Comparison of ENCODE assay signal across 10 cellular contexts in the genomic region with DNA sequence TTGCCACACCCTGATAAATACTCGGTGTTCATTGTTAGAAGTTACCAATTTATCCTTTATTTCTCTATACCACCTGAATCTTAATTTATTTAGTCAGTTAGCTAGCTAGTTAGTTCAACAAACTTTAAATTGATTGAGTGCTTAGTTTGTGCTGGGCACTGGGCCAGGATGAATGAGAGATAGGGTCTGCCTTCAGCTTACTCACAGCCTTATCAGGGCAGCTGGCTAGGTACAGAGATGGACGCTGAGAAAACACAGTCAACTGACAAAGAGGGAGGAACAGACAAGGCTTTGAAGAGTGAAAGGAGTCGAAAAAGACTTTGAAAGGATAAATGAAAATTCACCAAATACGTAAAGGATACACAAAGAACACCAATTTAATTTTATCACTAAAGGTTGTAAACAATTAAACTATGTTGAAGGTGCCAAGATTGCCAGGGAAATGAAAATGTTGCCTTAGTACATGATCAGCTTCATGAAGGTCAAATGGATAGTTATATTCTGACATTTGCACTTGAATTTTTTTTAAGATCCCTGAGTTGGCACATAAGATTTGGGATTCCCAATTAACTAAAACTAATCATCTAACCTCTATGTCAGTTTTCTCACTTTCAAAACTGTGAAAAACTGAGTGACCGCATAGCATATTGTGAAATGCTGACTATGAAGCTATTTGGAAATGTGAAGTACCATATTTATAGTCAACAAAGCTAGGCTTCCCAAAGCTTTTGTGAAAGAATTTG. TPM values are rescaled to one million over a fixed set of nuclear protein-coding genes. Genes with fewer than 3 reads are reported as not detected.
DNase-seq lines count a peak whose midpoint lies in the region; ATAC-seq and TF ChIP-seq lines count a peak whose summit lies in the region.
"Had no signal": no experiment of that assay in that cellular context is flagged by ENCODE, and none has a peak within 500 bp of the region (broad histone marks: within the 10 kb centered on the region; RNA-seq: fewer than 3 reads in every experiment).

No MANE protein-coding gene starts in this region.

- H3K27ac Mint-ChIP-seq in CD8-positive, alpha-beta memory T cell, result no peak overlapping the region
- no peak overlapping the region for H3K27ac Mint-ChIP-seq in activated T-helper 2 cell treated with anti-CD3 and anti-CD28 coated beads, Interferon-gamma antibody, Interleukin-2, Interleukin-4, amounts not matched to agents 10 μg/mL and 5 μg/mL and 100 μg/mL, durations not matched to agents 14 hours and 24 hours and 36 hours

- H3K4me3 ChIP-seq in CD8-positive, alpha-beta memory T cell (ENCODE audit: low read length), result no peak overlapping the region
- peak overlapping the region; percentile 91 for H3K4me3 ChIP-seq in SJSA1
- H3K4me3 ChIP-seq in fibroblast of villous mesenchyme (ENCODE audit: low read depth, low read length), result peak overlapping the region; percentile 66
- H3K4me3 ChIP-seq in prostate gland, result peak overlapping the region in 1 of 2 donors; percentile 53
- H3K4me3 ChIP-seq in Karpas-422 (ENCODE audit: low read length), result no peak overlapping the region

- H3K4me1 ChIP-seq in CD8-positive, alpha-beta memory T cell (ENCODE audit: insufficient read depth, low read length), result peaks cover 7% of the 10 kb centered on the region
- H3K4me1 ChIP-seq in SJSA1 (replicated peaks) (peaks cover 39% of the 10 kb centered on the region), prostate gland (replicated peaks) (no peaks in the 10 kb centered on the region), Karpas-422 (ENCODE audit: low read length) (no peaks in the 10 kb centered on the region)

- no peak overlapping the region for H2AFZ ChIP-seq in Karpas-422 (ENCODE audit: low read length)

- no peaks in the 10 kb centered on the region for H3K9me2 ChIP-seq in Karpas-422 (replicated peaks; ENCODE audit: insufficient read depth, low read length)

- POLR2A ChIA-PET in CD8-positive, alpha-beta memory T cell (lab: Charles Lee), result interaction anchor here (0.8 kb wide), 1 partner anchor 28 kb away, joined by 3 read pairs; no protein-coding TSS in a partner anchor

- no peak for TF ChIP-seq CTCF in fibroblast of villous mesenchyme (IDR thresholded peaks at IDR 0.05; ENCODE audit: insufficient read depth, low read depth, low read length)
- no peak for TF ChIP-seq CTCF in prostate gland (IDR thresholded peaks at IDR 0.05)

- H3K79me2 ChIP-seq in Karpas-422 (ENCODE audit: low read length), result no peaks in the 10 kb centered on the region

- H3K36me3 ChIP-seq in CD8-positive, alpha-beta memory T cell (ENCODE audit: insufficient read depth, low read length), result no peaks in the 10 kb centered on the region
- H3K36me3 ChIP-seq in SJSA1 (peaks cover 41% of the 10 kb centered on the region), prostate gland (no peaks in the 10 kb centered on the region), Karpas-422 (ENCODE audit: insufficient read depth, low read length) (no peaks in the 10 kb centered on the region)
- H3K36me3 ChIP-seq: WERI-Rb-1 had no signal

- TF ChIP-seq POLR2A in prostate gland (IDR thresholded peaks at IDR 0.05), result no peak

- H3K4me1 Mint-ChIP-seq in CD8-positive, alpha-beta memory T cell, result peaks cover 10 to 14% (median 13%) of the 10 kb centered on the region in 3 donors
- H3K4me1 Mint-ChIP-seq in activated T-helper 2 cell treated with anti-CD3 and anti-CD28 coated beads, Interferon-gamma antibody, Interleukin-2, Interleukin-4, amounts not matched to agents 10 μg/mL and 5 μg/mL and 100 μg/mL, durations not matched to agents 14 hours and 24 hours and 36 hours (ENCODE audit: low read depth), result peaks cover 10% of the 10 kb centered on the region

- no peak overlapping the region for H3K9ac ChIP-seq in Karpas-422 (ENCODE audit: low read length)

- CTCF ChIA-PET in CD8-positive, alpha-beta memory T cell (lab: Charles Lee), result interaction anchor here (1.2 to 1.9 kb wide), 2 partner anchors 24 to 242 kb away, joined by 4 to 10 read pairs; no protein-coding TSS in a partner anchor

- peak overlapping the region in 1 of 7 donors; percentile 24 for H3K4me3 Mint-ChIP-seq in CD8-positive, alpha-beta memory T cell
- H3K4me3 Mint-ChIP-seq in activated T-helper 2 cell treated with anti-CD3 and anti-CD28 coated beads, Interferon-gamma antibody, Interleukin-2, Interleukin-4, amounts not matched to agents 10 μg/mL and 5 μg/mL and 100 μg/mL, durations not matched to agents 14 hours and 24 hours and 36 hours (ENCODE audit: low read depth), result no peak overlapping the region

- no peak overlapping the region for H3K4me2 ChIP-seq in Karpas-422 (ENCODE audit: low read depth, low read length, poor library complexity, severe bottlenecking)

- H3K9me3 ChIP-seq in CD8-positive, alpha-beta memory T cell (ENCODE audit: low read length), result no peaks in the 10 kb centered on the region
- peaks cover 2% of the 10 kb centered on the region; the same call in 1 of the 2 replicates for H3K9me3 ChIP-seq in SJSA1 (replicated peaks)
- no peaks in the 10 kb centered on the region for H3K9me3 ChIP-seq in prostate gland
- no peaks in the 10 kb centered on the region for H3K9me3 ChIP-seq in Karpas-422 (ENCODE audit: low read length)

- H3K36me3 Mint-ChIP-seq in CD8-positive, alpha-beta memory T cell, result no peaks in the 10 kb centered on the region
- no peaks in the 10 kb centered on the region for H3K36me3 Mint-ChIP-seq in activated T-helper 2 cell treated with anti-CD3 and anti-CD28 coated beads, Interferon-gamma antibody, Interleukin-2, Interleukin-4, amounts not matched to agents 10 μg/mL and 5 μg/mL and 100 μg/mL, durations not matched to agents 14 hours and 24 hours and 36 hours (ENCODE audit: low read depth)

- H3K27me3 Mint-ChIP-seq in CD8-positive, alpha-beta memory T cell, result peaks cover 35 to 54% of the 10 kb centered on the region in 2 donors
- peaks cover 61% of the 10 kb centered on the region for H3K27me3 Mint-ChIP-seq in activated T-helper 2 cell treated with anti-CD3 and anti-CD28 coated beads, Interferon-gamma antibody, Interleukin-2, Interleukin-4, amounts not matched to agents 10 μg/mL and 5 μg/mL and 100 μg/mL, durations not matched to agents 14 hours and 24 hours and 36 hours (ENCODE audit: low read depth)

- H4K20me1 ChIP-seq in Karpas-422 (ENCODE audit: insufficient read depth, low read depth, low read length), result no peaks in the 10 kb centered on the region

- H3K27me3 ChIP-seq in CD8-positive, alpha-beta memory T cell (ENCODE audit: insufficient read depth, low read length, poor library complexity, severe bottlenecking), result peaks cover 20% of the 10 kb centered on the region
- no peaks in the 10 kb centered on the region for H3K27me3 ChIP-seq in SJSA1 (replicated peaks)
- no peaks in the 10 kb centered on the region for H3K27me3 ChIP-seq in prostate gland (replicated peaks; ENCODE audit: insufficient read depth)
- H3K27me3 ChIP-seq in Karpas-422 (ENCODE audit: low read length), result no peaks in the 10 kb centered on the region

- H3K27ac ChIP-seq in CD8-positive, alpha-beta memory T cell (ENCODE audit: low read depth, low read length), result peak overlapping the region; percentile 71
- H3K27ac ChIP-seq in SJSA1 (no peak overlapping the region), prostate gland (peak overlapping the region; percentile 84 to 89), Karpas-422 (ENCODE audit: low read length) (no peak overlapping the region)
- H3K27ac ChIP-seq: WERI-Rb-1 had no signal

- 50% methylated on average over 5 of the region's 5 CpGs for WGBS in prostate gland

- no peak for DNase-seq in CD8-positive, alpha-beta memory T cell
- no peak for DNase-seq in SJSA1 (ENCODE audit: low read depth in 1 of 2, low spot score in 2 of 2)
- DNase-seq in fibroblast of villous mesenchyme (ENCODE audit: low read depth), result peak; percentile 63
- DNase-seq in prostate gland (ENCODE audit: low spot score), result no peak
- no peak for DNase-seq in activated T-helper 2 cell treated with anti-CD3 and anti-CD28 coated beads, Interferon-gamma antibody, Interleukin-2, Interleukin-4, amounts not matched to agents 10 μg/mL and 5 μg/mL and 100 μg/mL, durations not matched to agents 14 hours and 24 hours and 36 hours (ENCODE audit: low spot score)
- no peak for DNase-seq in left colon
- DNase-seq in Karpas-422, result no peak
- DNase-seq in stimulated activated CD8-positive, alpha-beta memory T cell treated with anti-CD3 and anti-CD28 coated beads, Interleukin-4, amount 100 ng/mL, for 48 hours, result no peak
- DNase-seq: stimulated activated CD4-positive, alpha-beta T cell treated with anti-CD3 and anti-CD28 coated beads, Interleukin-1b, Interleukin-23, amount 100 ng/mL, for 48 hours; WERI-Rb-1 had no signal

- no peak for ATAC-seq in left colon

- intact Hi-C loops in prostate gland (cut with DNase I), result no loop called here
- intact Hi-C loops in activated T-helper 2 cell treated with anti-CD3 and anti-CD28 coated beads, Interferon-gamma antibody, Interleukin-2, Interleukin-4, amounts not matched to agents 10 μg/mL and 5 μg/mL and 100 μg/mL, durations not matched to agents 14 hours and 24 hours and 36 hours (cut with micrococcal nuclease), result loop anchor here (2.0 kb wide), 1 partner anchor 23 kb away; the partner anchor contains the start of gene CAV1
- intact Hi-C loops in left colon (cut with DNase I, micrococcal nuclease), result no loop called here

- no peaks in the 10 kb centered on the region for H3K9me3 Mint-ChIP-seq in CD8-positive, alpha-beta memory T cell
- no peaks in the 10 kb centered on the region for H3K9me3 Mint-ChIP-seq in activated T-helper 2 cell treated with anti-CD3 and anti-CD28 coated beads, Interferon-gamma antibody, Interleukin-2, Interleukin-4, amounts not matched to agents 10 μg/mL and 5 μg/mL and 100 μg/mL, durations not matched to agents 14 hours and 24 hours and 36 hours

RNA-seq across cellular contexts. Expression of gene CAV2, which starts 2.1 kb away (rescaled TPM):
- total RNA-seq in CD8-positive, alpha-beta memory T cell, result not detected
- polyA plus RNA-seq in CD8-positive, alpha-beta memory T cell, result not detected
- total RNA-seq in SJSA1 (2014; rRNA removed; shearing (Covaris generic)), result 130 and 204 TPM in 2 replicates
- total RNA-seq in fibroblast of villous mesenchyme (130 and 224 TPM in 2 replicates), prostate gland (10 to 100 TPM; 23.2 to 49.6 TPM), left colon (10 to 100 TPM in 1 of 2 donors, 1 to 10 TPM in 1; 8.9 to 16.1 TPM)
- not detected in 2 replicates for total RNA-seq in activated T-helper 2 cell treated with anti-CD3 and anti-CD28 coated beads, Interferon-gamma antibody, Interleukin-2, Interleukin-4, amounts not matched to agents 10 μg/mL and 5 μg/mL and 100 μg/mL, durations not matched to agents 14 hours and 24 hours and 36 hours
- total RNA-seq in Karpas-422 (2014; rRNA removed; shearing (Covaris generic); ENCODE audit: low replicate concordance), result 1.2 TPM in 1 of 2 replicates, not detected in the other

RNA-seq across cellular contexts. Expression of gene CAV1, which starts 23.2 kb away (rescaled TPM):
- 1 to 10 TPM; 2.3 to 2.5 TPM for total RNA-seq in CD8-positive, alpha-beta memory T cell
- polyA plus RNA-seq in CD8-positive, alpha-beta memory T cell, result not detected
- 118 and 154 TPM in 2 replicates for total RNA-seq in SJSA1 (2014; rRNA removed; shearing (Covaris generic))
- total RNA-seq in fibroblast of villous mesenchyme (288 and 887 TPM in 2 replicates), prostate gland (100 to 1,000 TPM in 1 of 2 donors, 10 to 100 TPM in 1; 54.0 to 114 TPM), left colon (10 to 100 TPM; 15.7 to 74.1 TPM)
- 0.41 and 0.57 TPM in 2 replicates for total RNA-seq in activated T-helper 2 cell treated with anti-CD3 and anti-CD28 coated beads, Interferon-gamma antibody, Interleukin-2, Interleukin-4, amounts not matched to agents 10 μg/mL and 5 μg/mL and 100 μg/mL, durations not matched to agents 14 hours and 24 hours and 36 hours
- not detected in 2 replicates for total RNA-seq in Karpas-422 (2014; rRNA removed; shearing (Covaris generic); ENCODE audit: low replicate concordance)

Comparison
In these comparisons a context has a peak if more than half of its experiments do, and no peak if none do; other contexts are left out.
1. H3K27ac ChIP-seq: peak in CD8-positive, alpha-beta memory T cell (single experiment) and prostate gland (2 of 2); none in SJSA1 (single experiment) and Karpas-422 (single experiment).
2. H3K4me3 ChIP-seq: peak in SJSA1 (single experiment) and fibroblast of villous mesenchyme (single experiment); none in CD8-positive, alpha-beta memory T cell (single experiment) and Karpas-422 (single experiment).
3. RNA of gene CAV1, which starts 23.2 kb away (total RNA-seq): 288 to 887 TPM in fibroblast of villous mesenchyme, 118 to 154 TPM in SJSA1, 54.0 to 114 TPM in prostate gland and 15.7 to 74.1 TPM in left colon; 2.3 to 2.5 TPM in CD8-positive, alpha-beta memory T cell, 0.41 to 0.57 TPM in activated T-helper 2 cell treated with anti-CD3 and anti-CD28 coated beads, Interferon-gamma antibody, Interleukin-2, Interleukin-4, amounts not matched to agents 10 μg/mL and 5 μg/mL and 100 μg/mL, durations not matched to agents 14 hours and 24 hours and 36 hours and not detected in Karpas-422; every median in the first group is over 4 times any median in the second.